ENCODE assay signal across 1 cellular context in the genomic region with DNA sequence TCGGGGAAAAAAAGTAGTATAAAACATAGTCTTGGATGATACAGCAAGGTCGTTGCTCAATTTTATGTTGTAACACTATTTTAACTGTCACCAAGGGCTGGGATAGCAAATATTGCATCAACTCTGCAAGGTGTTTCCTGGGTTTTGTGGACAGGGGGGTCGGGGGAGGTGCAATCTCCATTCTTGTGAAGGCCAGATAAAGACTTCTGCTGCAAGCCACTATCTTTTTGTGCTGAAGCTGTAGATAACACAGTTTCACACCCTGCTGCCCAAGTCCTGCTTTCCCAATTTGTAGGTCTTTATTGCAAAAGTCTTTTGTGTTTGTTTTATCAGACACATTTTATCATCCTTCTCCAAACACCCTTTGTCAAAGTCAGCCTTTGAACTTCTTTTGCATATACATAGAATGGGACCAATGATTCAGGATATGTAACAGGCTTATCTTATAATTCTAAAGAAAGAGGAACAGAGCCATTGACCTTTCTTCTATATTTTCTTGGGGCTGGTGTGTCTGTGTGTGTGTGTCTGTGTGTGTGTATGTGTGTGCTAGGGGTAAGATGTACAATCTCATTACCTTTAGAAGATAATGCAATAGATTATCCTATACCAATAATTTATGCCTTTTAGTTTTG.
A peak's percentile ranks its signal among the peaks of the same experiment; 100 is the strongest.
TF ChIP-seq lines count a peak whose summit lies in the region.

No MANE protein-coding gene starts in this region.

TF ChIP-seq in A549, 52 proteins besides CTCF, POLR2A, EP300 and RAD21 (continued from another document):
- TF ChIP-seq RNF2 (IDR thresholded peaks at IDR 0.05; ENCODE audit: borderline replicate concordance, low read depth) (no peak), SREBF2 (IDR thresholded peaks at IDR 0.05) (no peak), PHF8 (IDR thresholded peaks at IDR 0.05; ENCODE audit: borderline replicate concordance, low read depth) (no peak), NR3C1 (IDR thresholded peaks at IDR 0.05) (no peak), BCL3 (IDR thresholded peaks at IDR 0.05) (peak; percentile 65; the same call in 1 of the 3 replicates), HOXA7 (CRISPR knock-in tag; IDR thresholded peaks at IDR 0.05) (no peak), MAX (IDR thresholded peaks at IDR 0.05) (no peak), ZNF302 (CRISPR knock-in tag; IDR thresholded peaks at IDR 0.05) (no peak)
